ENCODE assay signal across 25 cellular contexts in the genomic region with DNA sequence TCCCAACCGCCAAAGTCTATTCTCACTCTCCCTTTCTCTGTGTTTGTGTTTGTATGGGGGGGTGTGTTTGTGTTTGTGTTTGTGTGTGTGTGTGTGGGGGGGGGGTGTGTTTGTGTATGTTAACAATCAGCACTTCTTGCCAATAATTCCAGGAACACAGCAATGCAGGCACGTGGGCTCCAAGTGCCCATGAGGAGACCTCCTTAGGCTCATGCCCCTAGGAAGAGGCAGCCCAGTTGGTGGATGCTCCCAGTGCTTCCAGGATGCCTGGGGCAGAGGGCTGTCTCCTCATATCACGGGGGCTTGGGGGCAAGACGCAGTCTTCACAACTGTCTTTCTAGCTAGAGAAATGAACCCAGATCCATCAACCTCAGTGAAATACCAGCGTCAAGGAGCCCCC.
"Had no signal": no experiment of that assay in that cellular context is flagged by ENCODE, and none has a peak within 500 bp of the region (broad histone marks: within the 10 kb centered on the region; RNA-seq: fewer than 3 reads in every experiment).

No MANE protein-coding gene starts in this region.

- H3K27ac Mint-ChIP-seq: activated CD8-positive, alpha-beta T cell treated with anti-CD3 and anti-CD28 coated beads for 36 hours; activated naive CD4-positive, alpha-beta T cell treated with anti-CD3 and anti-CD28 coated beads, Interleukin-2, amount 10 ng/mL, durations not matched to agents 7 days and 5 days; activated naive CD8-positive, alpha-beta T cell treated with anti-CD3 and anti-CD28 coated beads for 36 hours; activated T-cell treated with anti-CD3 and anti-CD28 coated beads, Interleukin-2, amount 50 U/mL, for 72 hours; activated T-helper 2 cell treated with anti-CD3 and anti-CD28 coated beads, Interferon-gamma antibody, Interleukin-2, Interleukin-4, amounts not matched to agents 10 μg/mL and 5 μg/mL and 100 μg/mL, durations not matched to agents 14 hours and 24 hours and 36 hours; T-helper 1 cell treated with Interleukin-12 subunit alpha and Interleukin-12 subunit beta and Interleukin-4 antibody, amounts not matched to agents 30 μg/mL and 1 μg/mL, for 36 hours had no signal

- H3K36me3 ChIP-seq: MG63, SJSA1 had no signal

- H3K27me3 ChIP-seq: MG63, SJSA1 had no signal

- H3K4me1 Mint-ChIP-seq: activated naive CD4-positive, alpha-beta T cell treated with anti-CD3 and anti-CD28 coated beads, Interleukin-2, amount 10 ng/mL, durations not matched to agents 7 days and 5 days had no signal

- ATAC-seq: activated CD4-positive, CD25-positive, alpha-beta regulatory T cell treated with anti-CD3 and anti-CD28 coated beads, Interleukin-2, amount 50 U/mL, for 24 hours; activated CD8-positive, alpha-beta T cell treated with anti-CD3 and anti-CD28 coated beads for 36 hours; activated T-cell treated with anti-CD3 and anti-CD28 coated beads, Interleukin-2, amount 50 U/mL, for 72 hours; Panc1; SK-N-SH treated with all-trans-retinoic acid at 6 μM for 48 hours had no signal

- H3K4me3 ChIP-seq: MG63, SJSA1 had no signal

- H3K9me3 Mint-ChIP-seq: activated CD8-positive, alpha-beta T cell treated with anti-CD3 and anti-CD28 coated beads for 36 hours; activated naive CD4-positive, alpha-beta T cell treated with anti-CD3 and anti-CD28 coated beads, Interleukin-2, amount 10 ng/mL, durations not matched to agents 7 days and 5 days; activated naive CD8-positive, alpha-beta T cell treated with anti-CD3 and anti-CD28 coated beads for 36 hours; activated T-cell treated with anti-CD3 and anti-CD28 coated beads, Interleukin-2, amount 50 U/mL, for 72 hours; activated T-helper 2 cell treated with anti-CD3 and anti-CD28 coated beads, Interferon-gamma antibody, Interleukin-2, Interleukin-4, amounts not matched to agents 10 μg/mL and 5 μg/mL and 100 μg/mL, durations not matched to agents 14 hours and 24 hours and 36 hours; T-helper 1 cell treated with Interleukin-12 subunit alpha and Interleukin-12 subunit beta and Interleukin-4 antibody, amounts not matched to agents 30 μg/mL and 1 μg/mL, for 36 hours had no signal

- H3K36me3 Mint-ChIP-seq: activated naive CD4-positive, alpha-beta T cell treated with anti-CD3 and anti-CD28 coated beads, Interleukin-2, amount 10 ng/mL, durations not matched to agents 7 days and 5 days; activated naive CD8-positive, alpha-beta T cell treated with anti-CD3 and anti-CD28 coated beads for 36 hours had no signal

- DNase-seq: activated CD4-positive, alpha-beta T cell treated with anti-CD3 and anti-CD28 coated beads for 4 hours; activated CD8-positive, alpha-beta memory T cell treated with anti-CD3 and anti-CD28 coated beads, Interleukin-2, amount 50 U/mL, for 4 hours; activated CD8-positive, alpha-beta T cell treated with anti-CD3 and anti-CD28 coated beads for 36 hours; activated gamma-delta T cell treated with Interleukin-2 at 50 U/mL for 16 hours; activated naive CD4-positive, alpha-beta T cell treated with anti-CD3 and anti-CD28 coated beads, Interleukin-2, amount 10 ng/mL, durations not matched to agents 7 days and 5 days; activated naive CD8-positive, alpha-beta T cell treated with anti-CD3 and anti-CD28 coated beads for 36 hours; activated T-cell treated with anti-CD3 and anti-CD28 coated beads, Interleukin-2, amount 50 U/mL, for 72 hours; MG63; MV-4-11; NCI-H1417 treated with DMSO at 0.1 percent for 48 hours; NCI-H1694; NCI-H2029; NCI-H2107; NCI-H2171 treated with DMSO at 0.1 percent for 48 hours; NCI-H226; NK-92 treated with Interleukin-12 subunit alpha and Interleukin-12 subunit beta, amount 100 ng/mL, for 24 hours; OCI-M1; SHP77 had no signal

- H3K4me3 Mint-ChIP-seq: activated CD8-positive, alpha-beta T cell treated with anti-CD3 and anti-CD28 coated beads for 36 hours; activated naive CD4-positive, alpha-beta T cell treated with anti-CD3 and anti-CD28 coated beads, Interleukin-2, amount 10 ng/mL, durations not matched to agents 7 days and 5 days; activated naive CD8-positive, alpha-beta T cell treated with anti-CD3 and anti-CD28 coated beads for 36 hours; activated T-cell treated with anti-CD3 and anti-CD28 coated beads, Interleukin-2, amount 50 U/mL, for 72 hours; T-helper 1 cell treated with Interleukin-12 subunit alpha and Interleukin-12 subunit beta and Interleukin-4 antibody, amounts not matched to agents 30 μg/mL and 1 μg/mL, for 36 hours had no signal

- H3K27me3 Mint-ChIP-seq: activated CD8-positive, alpha-beta T cell treated with anti-CD3 and anti-CD28 coated beads for 36 hours; activated naive CD8-positive, alpha-beta T cell treated with anti-CD3 and anti-CD28 coated beads for 36 hours had no signal

- H3K4me1 ChIP-seq: SJSA1 had no signal

- H3K27ac ChIP-seq: RWPE1, SJSA1 had no signal

- H3K9me3 ChIP-seq: MG63, SJSA1 had no signal
